ENCODE assay signal across 1 cellular context in the genomic region with DNA sequence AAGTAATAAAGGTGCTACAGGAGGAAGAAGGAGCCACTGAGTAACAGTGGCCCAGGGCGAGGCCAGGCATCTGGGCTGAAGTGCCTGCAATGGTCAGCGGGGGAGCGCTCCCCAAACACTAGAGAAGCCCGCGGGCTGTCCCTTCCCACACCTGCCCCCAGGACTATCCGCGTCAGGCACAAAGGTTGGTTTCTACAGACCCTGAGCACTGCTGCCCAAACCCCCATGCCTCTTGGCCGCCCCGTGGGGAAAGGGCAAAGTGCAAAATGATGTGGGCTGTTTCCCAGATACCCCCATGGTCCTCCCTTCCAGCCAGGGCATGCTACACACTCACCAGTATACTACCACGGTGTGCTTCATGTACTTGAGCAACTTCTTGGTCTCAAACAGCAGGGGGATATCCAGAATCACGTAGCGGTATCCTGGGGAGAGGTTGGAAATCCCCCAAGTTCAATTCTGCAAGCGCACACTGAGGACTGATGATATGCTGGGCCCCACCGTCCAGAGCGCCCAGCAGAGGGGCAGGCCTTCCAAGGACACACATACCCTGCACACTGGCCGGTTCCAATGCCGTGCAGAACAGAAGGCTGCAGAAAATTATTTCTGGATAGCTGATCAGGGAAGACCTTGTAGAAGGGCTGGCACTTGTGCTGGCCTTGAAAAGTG.
TF ChIP-seq lines count a peak whose summit lies in the region.

No MANE protein-coding gene starts in this region.

TF ChIP-seq in IMR-90, 13 proteins besides CTCF, POLR2A, EP300 and RAD21:
- TF ChIP-seq FOS (IDR thresholded peaks at IDR 0.05; ENCODE audit: low read depth, low read length) (no peak), MAFK (IDR thresholded peaks at IDR 0.05; ENCODE audit: low read depth, low read length) (no peak), NFE2L2 (IDR thresholded peaks at IDR 0.05; ENCODE audit: low read depth, low read length) (no peak), MXI1 (IDR thresholded peaks at IDR 0.05; ENCODE audit: borderline replicate concordance, low read depth, low read length) (no peak), BHLHE40 (IDR thresholded peaks at IDR 0.05; ENCODE audit: low read depth, low read length) (no peak), RCOR1 (IDR thresholded peaks at IDR 0.05; ENCODE audit: insufficient replicate concordance, low read length) (no peak), MAZ (IDR thresholded peaks at IDR 0.05; ENCODE audit: borderline replicate concordance, low read depth, low read length) (no peak), RFX5 (IDR thresholded peaks at IDR 0.05; ENCODE audit: low read depth, low read length) (no peak), CEBPB (IDR thresholded peaks at IDR 0.05; ENCODE audit: low read depth, low read length) (no peak), CHD1 (IDR thresholded peaks at IDR 0.05; ENCODE audit: low read depth, low read length) (no peak), SMC3 (IDR thresholded peaks at IDR 0.05; ENCODE audit: low read depth, low read length) (no peak)
- TF ChIP-seq, protein P1, sequence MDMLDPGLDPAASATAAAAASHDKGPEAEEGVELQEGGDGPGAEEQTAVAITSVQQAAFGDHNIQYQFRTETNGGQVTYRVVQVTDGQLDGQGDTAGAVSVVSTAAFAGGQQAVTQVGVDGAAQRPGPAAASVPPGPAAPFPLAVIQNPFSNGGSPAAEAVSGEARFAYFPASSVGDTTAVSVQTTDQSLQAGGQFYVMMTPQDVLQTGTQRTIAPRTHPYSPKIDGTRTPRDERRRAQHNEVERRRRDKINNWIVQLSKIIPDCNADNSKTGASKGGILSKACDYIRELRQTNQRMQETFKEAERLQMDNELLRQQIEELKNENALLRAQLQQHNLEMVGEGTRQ (IDR thresholded peaks at IDR 0.05; ENCODE audit: low read depth, low read length): no peak
- TF ChIP-seq, protein P2, sequence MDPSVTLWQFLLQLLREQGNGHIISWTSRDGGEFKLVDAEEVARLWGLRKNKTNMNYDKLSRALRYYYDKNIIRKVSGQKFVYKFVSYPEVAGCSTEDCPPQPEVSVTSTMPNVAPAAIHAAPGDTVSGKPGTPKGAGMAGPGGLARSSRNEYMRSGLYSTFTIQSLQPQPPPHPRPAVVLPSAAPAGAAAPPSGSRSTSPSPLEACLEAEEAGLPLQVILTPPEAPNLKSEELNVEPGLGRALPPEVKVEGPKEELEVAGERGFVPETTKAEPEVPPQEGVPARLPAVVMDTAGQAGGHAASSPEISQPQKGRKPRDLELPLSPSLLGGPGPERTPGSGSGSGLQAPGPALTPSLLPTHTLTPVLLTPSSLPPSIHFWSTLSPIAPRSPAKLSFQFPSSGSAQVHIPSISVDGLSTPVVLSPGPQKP (IDR thresholded peaks at IDR 0.05; ENCODE audit: borderline replicate concordance, low read depth, low read length): no peak
